Comparison of ENCODE assay signal across 12 cellular contexts in the genomic region with DNA sequence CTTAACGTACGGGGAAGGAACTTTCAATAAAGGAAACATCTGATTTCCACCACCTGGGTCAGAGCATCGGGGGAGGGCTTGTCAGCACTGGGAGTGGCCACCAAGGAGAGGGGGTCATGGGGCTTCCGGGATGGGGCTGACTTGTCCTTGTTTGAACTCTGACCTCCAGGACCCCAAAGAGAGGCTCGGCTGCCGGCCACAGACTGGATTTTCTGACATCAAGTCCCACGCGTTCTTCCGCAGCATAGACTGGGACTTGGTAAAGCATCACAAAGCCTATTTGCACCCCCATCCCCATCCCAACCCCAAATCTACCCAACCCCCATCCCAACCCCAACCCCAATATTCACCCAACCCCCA. TPM values are rescaled to one million over a fixed set of nuclear protein-coding genes. Genes with fewer than 3 reads are reported as not detected.
DNase-seq lines count a peak whose midpoint lies in the region; ATAC-seq and TF ChIP-seq lines count a peak whose summit lies in the region.
"Had no signal": no experiment of that assay in that cellular context is flagged by ENCODE, and none has a peak within 500 bp of the region (broad histone marks: within the 10 kb centered on the region; RNA-seq: fewer than 3 reads in every experiment).

No MANE protein-coding gene starts in this region.

- peak overlapping the region in 1 of 2 experiments; percentile 76 for H3K4me3 ChIP-seq in mesenchymal stem cell (ENCODE audit: insufficient read depth in 1 of 2, low read depth in 1 of 2, low read length in 2 of 2)
- H3K4me3 ChIP-seq in suprapubic skin, result peak overlapping the region; percentile 38

- no peak for DNase-seq in activated naive CD4-positive, alpha-beta T cell treated with anti-CD3 and anti-CD28 coated beads for 36 hours
- no peak for DNase-seq in activated naive CD4-positive, alpha-beta T cell (lab: John Stamatoyannopoulos, UW)
- DNase-seq in mesenchymal stem cell (no peak), suprapubic skin (ENCODE audit: low spot score in 2 of 2) (no peak), COLO668 (lab: John Stamatoyannopoulos, UW; ENCODE audit: unreplicated experiment) (no peak), NCI-H187 (lab: John Stamatoyannopoulos, UW) (no peak), C1 segment of cervical spinal cord (lab: John Stamatoyannopoulos, UW) (no peak)
- DNase-seq: activated gamma-delta T cell treated with Interleukin-2 at 50 U/mL for 16 hours, glutamatergic neuron, kidney glomerular epithelial cell, NCI-H748 treated with DMSO at 0.1 percent for 48 hours had no signal

- no peak for TF ChIP-seq EP300 in suprapubic skin (IDR thresholded peaks at IDR 0.05)

- no peak for TF ChIP-seq POLR2A in suprapubic skin (IDR thresholded peaks at IDR 0.05)

- H2BK5ac ChIP-seq in mesenchymal stem cell (ENCODE audit: low read depth, low read length, poor library complexity, severe bottlenecking), result no peak overlapping the region

- WGBS in mesenchymal stem cell, result 98% methylated on average over 9 of the region's 9 CpGs
- WGBS in suprapubic skin, result 64% methylated on average over 9 of the region's 9 CpGs

- H3K36me3 Mint-ChIP-seq in activated naive CD4-positive, alpha-beta T cell treated with anti-CD3 and anti-CD28 coated beads for 36 hours (ENCODE audit: low read depth), result peaks cover 5% of the 10 kb centered on the region
- no peaks in the 10 kb centered on the region for H3K36me3 Mint-ChIP-seq in activated T-helper 17 cell treated with anti-CD3 and anti-CD28 coated beads, Interleukin-2, amount 50 U/mL, for 72 hours (ENCODE audit: low read depth)

- no peak overlapping the region for H2AK5ac ChIP-seq in mesenchymal stem cell (ENCODE audit: low read length, severe bottlenecking)

- H3K27me3 Mint-ChIP-seq in activated naive CD4-positive, alpha-beta T cell treated with anti-CD3 and anti-CD28 coated beads for 36 hours (ENCODE audit: low read depth), result no peaks in the 10 kb centered on the region
- H3K27me3 Mint-ChIP-seq in activated T-helper 17 cell treated with anti-CD3 and anti-CD28 coated beads, Interleukin-2, amount 50 U/mL, for 72 hours, result no peaks in the 10 kb centered on the region

- H3K4me1 Mint-ChIP-seq in activated naive CD4-positive, alpha-beta T cell treated with anti-CD3 and anti-CD28 coated beads for 36 hours (ENCODE audit: low read depth), result no peaks in the 10 kb centered on the region
- H3K4me1 Mint-ChIP-seq in activated T-helper 17 cell treated with anti-CD3 and anti-CD28 coated beads, Interleukin-2, amount 50 U/mL, for 72 hours, result no peaks in the 10 kb centered on the region

- no peak for TF ChIP-seq CTCF in suprapubic skin (IDR thresholded peaks at IDR 0.05)

- intact Hi-C loops in activated naive CD4-positive, alpha-beta T cell treated with anti-CD3 and anti-CD28 coated beads for 36 hours (cut with micrococcal nuclease), result no loop called here

- no peak for ATAC-seq in activated T-helper 17 cell treated with anti-CD3 and anti-CD28 coated beads, Interleukin-2, amount 50 U/mL, for 72 hours (replicated peaks)

- no peak overlapping the region for H2AFZ ChIP-seq in mesenchymal stem cell (ENCODE audit: low read depth, low read length)

- no peak overlapping the region for H3K27ac ChIP-seq in mesenchymal stem cell (ENCODE audit: low read length, poor library complexity, severe bottlenecking)
- no peak overlapping the region for H3K27ac ChIP-seq in suprapubic skin

- H3K9me3 Mint-ChIP-seq in activated naive CD4-positive, alpha-beta T cell treated with anti-CD3 and anti-CD28 coated beads for 36 hours, result no peaks in the 10 kb centered on the region
- no peaks in the 10 kb centered on the region for H3K9me3 Mint-ChIP-seq in activated T-helper 17 cell treated with anti-CD3 and anti-CD28 coated beads, Interleukin-2, amount 50 U/mL, for 72 hours

- H2BK12ac ChIP-seq in mesenchymal stem cell (ENCODE audit: low read length in 2 of 2), result no peak overlapping the region

- CTCF ChIA-PET in activated naive CD4-positive, alpha-beta T cell treated with anti-CD3 and anti-CD28 coated beads for 36 hours (lab: Charles Lee), result interaction anchor here (0.7 to 2.6 kb wide), 20 partner anchors 8 to 215 kb away, joined by 3 to 12 read pairs (median 6); partner anchors contain the start of gene FAAP20

- H4K91ac ChIP-seq in mesenchymal stem cell (ENCODE audit: low read length), result no peak overlapping the region

- H3K27me3 ChIP-seq in mesenchymal stem cell (ENCODE audit: control insufficient read depth in 1 of 2, insufficient read depth in 1 of 2, low read length in 2 of 2), result peaks cover 0 to 32% of the 10 kb centered on the region in 2 experiments
- H3K27me3 ChIP-seq in suprapubic skin, result no peaks in the 10 kb centered on the region

- H3K4me1 ChIP-seq in mesenchymal stem cell (ENCODE audit: control insufficient read depth, insufficient read depth, low read depth, low read length) (peaks cover 12% of the 10 kb centered on the region), suprapubic skin (peaks cover 11% of the 10 kb centered on the region)

- no peak overlapping the region for H3K14ac ChIP-seq in mesenchymal stem cell (ENCODE audit: low read length in 2 of 2)

- no peak overlapping the region for H4K8ac ChIP-seq in mesenchymal stem cell (ENCODE audit: low read length)

- H3K4me3 Mint-ChIP-seq in activated naive CD4-positive, alpha-beta T cell treated with anti-CD3 and anti-CD28 coated beads for 36 hours, result peak overlapping the region; percentile 32
- H3K4me3 Mint-ChIP-seq in activated T-helper 17 cell treated with anti-CD3 and anti-CD28 coated beads, Interleukin-2, amount 50 U/mL, for 72 hours, result peak overlapping the region; percentile 61

- peak overlapping the region; percentile 81 for H3K9ac ChIP-seq in mesenchymal stem cell (ENCODE audit: low read length)

- H2BK120ac ChIP-seq in mesenchymal stem cell (ENCODE audit: low read depth, low read length), result no peak overlapping the region

- H3K18ac ChIP-seq in mesenchymal stem cell (ENCODE audit: low read depth in 1 of 2, low read length in 2 of 2), result no peak overlapping the region

- H2BK15ac ChIP-seq in mesenchymal stem cell (ENCODE audit: low read depth, poor library complexity, severe bottlenecking), result no peak overlapping the region

- H3K23ac ChIP-seq in mesenchymal stem cell (ENCODE audit: low read length in 2 of 2), result no peak overlapping the region

- no peak overlapping the region for H3K4ac ChIP-seq in mesenchymal stem cell (ENCODE audit: low read depth in 1 of 2, low read length in 2 of 2)

- no peaks in the 10 kb centered on the region for H3K79me1 ChIP-seq in mesenchymal stem cell (replicated peaks; ENCODE audit: low read length, poor library complexity, severe bottlenecking)

- H3K36me3 ChIP-seq in mesenchymal stem cell (ENCODE audit: control insufficient read depth in 1 of 2, insufficient read depth in 2 of 2, low read depth in 1 of 2, low read length in 2 of 2) (peaks cover 0 to 79% of the 10 kb centered on the region in 2 experiments), suprapubic skin (peaks cover 12% of the 10 kb centered on the region)

- no peak overlapping the region for H3K4me2 ChIP-seq in mesenchymal stem cell (ENCODE audit: low read length, poor library complexity, severe bottlenecking)

- no peaks in the 10 kb centered on the region for H3K9me3 ChIP-seq in mesenchymal stem cell (ENCODE audit: control insufficient read depth, low read length)
- no peaks in the 10 kb centered on the region for H3K9me3 ChIP-seq in suprapubic skin

- no peak overlapping the region for H3K27ac Mint-ChIP-seq in activated naive CD4-positive, alpha-beta T cell treated with anti-CD3 and anti-CD28 coated beads for 36 hours
- H3K27ac Mint-ChIP-seq in activated T-helper 17 cell treated with anti-CD3 and anti-CD28 coated beads, Interleukin-2, amount 50 U/mL, for 72 hours, result no peak overlapping the region

RNA-seq across cellular contexts. Expression of gene FAAP20, which starts 19.5 kb away (rescaled TPM):
- total RNA-seq in activated naive CD4-positive, alpha-beta T cell treated with anti-CD3 and anti-CD28 coated beads for 36 hours, result 10 to 100 TPM; 48.2 to 54.4 TPM
- 10 to 100 TPM; 56.7 to 68.3 TPM for total RNA-seq in activated T-helper 17 cell treated with anti-CD3 and anti-CD28 coated beads, Interleukin-2, amount 50 U/mL, for 72 hours
- 84.5 TPM for polyA plus RNA-seq in mesenchymal stem cell (2013, experiment 1 of 2)
- 86.1 TPM for polyA plus RNA-seq in mesenchymal stem cell (2013, experiment 2 of 2)
- 10 to 100 TPM; 18.6 to 47.3 (median 24.9) TPM for total RNA-seq in suprapubic skin

RNA-seq across cellular contexts. Expression of gene SKI, which starts 53.1 kb away (rescaled TPM):
- 10 to 100 TPM; 25.5 to 26.3 TPM for total RNA-seq in activated naive CD4-positive, alpha-beta T cell treated with anti-CD3 and anti-CD28 coated beads for 36 hours
- 10 to 100 TPM; 39.5 to 52.1 TPM for total RNA-seq in activated T-helper 17 cell treated with anti-CD3 and anti-CD28 coated beads, Interleukin-2, amount 50 U/mL, for 72 hours
- polyA plus RNA-seq in mesenchymal stem cell (2013, experiment 1 of 2), result 43.3 TPM
- 44.2 TPM for polyA plus RNA-seq in mesenchymal stem cell (2013, experiment 2 of 2)
- 10 to 100 TPM; 51.8 to 91.2 (median 68.1) TPM for total RNA-seq in suprapubic skin
